1 cellular context compared by ENCODE assay signal in genomic region chr12:111578971-111579340, GRCh38.
TF ChIP-seq lines count a peak whose summit lies in the region.

No MANE protein-coding gene starts in this region.

TF ChIP-seq in HCT116, 20 proteins besides CTCF, POLR2A, EP300 and RAD21:
- TF ChIP-seq CBX3 (IDR thresholded peaks at IDR 0.05; ENCODE audit: low read depth) (no peak), TCF7L2 (IDR thresholded peaks at IDR 0.05; ENCODE audit: borderline replicate concordance, extremely low read depth, insufficient read depth, insufficient read length) (no peak), ATF3 (IDR thresholded peaks at IDR 0.05) (no peak), ZFX (IDR thresholded peaks at IDR 0.05) (no peak)
